9 cellular contexts compared by ENCODE assay signal in the genomic region with DNA sequence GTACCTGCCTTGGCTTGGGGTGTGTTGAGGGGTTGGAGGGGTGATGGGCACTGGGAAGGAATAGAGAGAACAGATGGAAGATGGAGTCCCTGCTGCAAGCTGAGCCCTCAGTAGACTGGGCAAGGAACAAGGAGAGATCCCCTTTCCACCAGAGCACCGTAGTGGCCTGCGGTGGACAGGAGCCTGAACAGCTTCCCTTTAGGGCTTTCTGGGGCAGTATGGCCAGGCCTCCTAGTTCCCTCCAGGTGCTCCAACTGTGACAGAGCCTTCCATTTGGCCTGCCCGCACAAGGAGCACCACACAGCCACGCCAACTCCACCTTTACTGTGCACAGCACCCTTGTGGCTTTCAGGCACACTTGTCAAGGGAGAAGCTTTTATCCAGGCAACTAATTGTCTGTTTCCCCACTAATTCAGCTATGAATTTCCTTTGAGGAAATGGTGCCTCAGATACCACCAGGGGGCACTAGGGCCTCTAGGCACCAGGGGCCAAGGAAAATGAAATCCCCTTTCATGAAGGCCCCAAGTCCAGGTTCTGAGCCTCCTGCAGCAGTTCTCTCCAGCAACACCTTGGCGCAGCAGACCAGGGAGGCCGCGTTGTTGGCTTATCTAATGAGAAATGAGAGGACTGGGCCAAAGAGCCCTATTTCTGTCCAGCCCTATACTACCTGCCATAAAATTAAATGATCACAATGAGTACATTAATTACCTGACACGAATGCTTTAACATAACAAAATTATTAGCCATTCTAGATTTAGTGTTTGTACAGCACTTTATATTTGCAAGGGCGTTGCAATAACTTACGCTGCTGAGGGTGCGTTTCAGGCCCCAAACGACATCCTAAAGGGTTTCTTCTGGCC. TPM values are rescaled to one million over a fixed set of nuclear protein-coding genes. Genes with fewer than 3 reads are reported as not detected.
DNase-seq lines count a peak whose midpoint lies in the region; ATAC-seq, FAIRE-seq and TF ChIP-seq lines count a peak whose summit lies in the region.
"Had no signal": no experiment of that assay in that cellular context is flagged by ENCODE, and none has a peak within 500 bp of the region (broad histone marks: within the 10 kb centered on the region; RNA-seq: fewer than 3 reads in every experiment).

No MANE protein-coding gene starts in this region.

- intact Hi-C loops in activated CD8-positive, alpha-beta T cell treated with anti-CD3 and anti-CD28 coated beads for 36 hours (cut with micrococcal nuclease) = loop anchor here (2.0 kb wide), 1 partner anchor 217 kb away; no protein-coding TSS in a partner anchor
- intact Hi-C loops in esophagus squamous epithelium (cut with DNase I) = loop anchor here (5.0 kb wide), 1 partner anchor 214 kb away; no protein-coding TSS in a partner anchor

- DNase-seq in AG08395 (ENCODE audit: low spot score) (peak; percentile 67), GM12892 (ENCODE audit: insufficient read length) (peak; percentile 31), NCI-H460 (ENCODE audit: extremely low read depth, low read depth) (peak; percentile 29), esophagus squamous epithelium (lab: John Stamatoyannopoulos, UW) (no peak), upper lobe of left lung (peak in 1 of 2 donors; percentile 40)
- DNase-seq in activated CD8-positive, alpha-beta T cell treated with anti-CD3 and anti-CD28 coated beads for 36 hours = peak; percentile 75

- POLR2A ChIA-PET in activated CD8-positive, alpha-beta T cell treated with anti-CD3 and anti-CD28 coated beads for 36 hours (lab: Charles Lee) = interaction anchor here (1.0 kb wide), 1 partner anchor 275 kb away, joined by 3 read pairs; no protein-coding TSS in a partner anchor

- no peaks in the 10 kb centered on the region for H3K36me3 ChIP-seq in esophagus squamous epithelium
- H3K36me3 ChIP-seq in upper lobe of left lung = no peaks in the 10 kb centered on the region

- H3K27me3 Mint-ChIP-seq in activated CD8-positive, alpha-beta T cell treated with anti-CD3 and anti-CD28 coated beads for 36 hours = peaks cover 1% of the 10 kb centered on the region
- peaks cover 26% of the 10 kb centered on the region for H3K27me3 Mint-ChIP-seq in nephron (ENCODE audit: low read depth)

- H3K4me1 Mint-ChIP-seq in activated CD8-positive, alpha-beta T cell treated with anti-CD3 and anti-CD28 coated beads for 36 hours (ENCODE audit: low read depth) = no peaks in the 10 kb centered on the region
- peaks cover 8% of the 10 kb centered on the region for H3K4me1 Mint-ChIP-seq in nephron

- WGBS in esophagus squamous epithelium, 2 donors = 61 to 70% methylated on average over 12 of the region's 12 CpGs
- WGBS in upper lobe of left lung, 2 donors = 58 to 71% methylated on average over 11 to 12 of the region's 12 CpGs

- no peaks in the 10 kb centered on the region for H3K9me3 Mint-ChIP-seq in activated CD8-positive, alpha-beta T cell treated with anti-CD3 and anti-CD28 coated beads for 36 hours
- H3K9me3 Mint-ChIP-seq in nephron = no peaks in the 10 kb centered on the region

- H3K4me3 ChIP-seq in esophagus squamous epithelium (no peak overlapping the region), upper lobe of left lung (no peak overlapping the region)

- no peak overlapping the region for H3K4me3 Mint-ChIP-seq in activated CD8-positive, alpha-beta T cell treated with anti-CD3 and anti-CD28 coated beads for 36 hours
- H3K4me3 Mint-ChIP-seq in nephron = no peak overlapping the region

- no peaks in the 10 kb centered on the region for H3K9me3 ChIP-seq in esophagus squamous epithelium
- no peaks in the 10 kb centered on the region for H3K9me3 ChIP-seq in upper lobe of left lung

- H3K4me1 ChIP-seq in esophagus squamous epithelium (no peaks in the 10 kb centered on the region), upper lobe of left lung (no peaks in the 10 kb centered on the region)

- H3K27ac Mint-ChIP-seq in activated CD8-positive, alpha-beta T cell treated with anti-CD3 and anti-CD28 coated beads for 36 hours = no peak overlapping the region
- no peak overlapping the region for H3K27ac Mint-ChIP-seq in nephron

- H3K27me3 ChIP-seq in esophagus squamous epithelium (peaks cover 0 to 3% (median 0%) of the 10 kb centered on the region in 4 donors), upper lobe of left lung (no peaks in the 10 kb centered on the region)

- TF ChIP-seq POLR2A in GM12892 (IDR thresholded peaks at IDR 0.05; ENCODE audit: low read depth, low read length) = no peak
- no peak for TF ChIP-seq POLR2A in esophagus squamous epithelium (IDR thresholded peaks at IDR 0.05)
- no peak for TF ChIP-seq POLR2A in upper lobe of left lung (IDR thresholded peaks at IDR 0.05)

- H3K36me3 Mint-ChIP-seq in activated CD8-positive, alpha-beta T cell treated with anti-CD3 and anti-CD28 coated beads for 36 hours (ENCODE audit: low read depth) = no peaks in the 10 kb centered on the region
- no peaks in the 10 kb centered on the region for H3K36me3 Mint-ChIP-seq in nephron (ENCODE audit: low read depth)

- no peak for FAIRE-seq in GM12892 (lab: Jason Lieb, UNC)
- FAIRE-seq: islet of Langerhans had no signal

- H3K27ac ChIP-seq in esophagus squamous epithelium = no peak overlapping the region
- no peak overlapping the region for H3K27ac ChIP-seq in upper lobe of left lung

- CTCF ChIA-PET in activated CD8-positive, alpha-beta T cell treated with anti-CD3 and anti-CD28 coated beads for 36 hours (lab: Charles Lee) = interaction anchor here (0.5 to 7.1 kb wide), 27 partner anchors 9 to 274 kb away, joined by 3 to 79 read pairs (median 3); partner anchors contain the start of gene RNF220

- ATAC-seq in activated CD8-positive, alpha-beta T cell treated with anti-CD3 and anti-CD28 coated beads for 36 hours = peak; percentile 60
- ATAC-seq in upper lobe of left lung (ENCODE audit: low FRiP score in 2 of 2) (peak in 1 of 2 donors; percentile 71), HG02678 (IDR thresholded peaks at IDR 0.05; ENCODE audit: unreplicated experiment) (no peak)

- TF ChIP-seq CTCF in activated CD8-positive, alpha-beta T cell treated with anti-CD3 and anti-CD28 coated beads for 36 hours (IDR thresholded peaks at IDR 0.05) = peak; percentile 73
- TF ChIP-seq CTCF in esophagus squamous epithelium (IDR thresholded peaks at IDR 0.05) = peak; percentile 10 to 68 (median 60)
- TF ChIP-seq CTCF in nephron (IDR thresholded peaks at IDR 0.05; ENCODE audit: unreplicated experiment in 3 of 3) = peak; percentile 59 to 71 (median 59)
- TF ChIP-seq CTCF in upper lobe of left lung (IDR thresholded peaks at IDR 0.05) = peak; percentile 31 to 75 (median 61)

- TF ChIP-seq EP300 in upper lobe of left lung (IDR thresholded peaks at IDR 0.05) = no peak

RNA-seq across cellular contexts. Expression of gene ERI3, which starts 23.1 kb away (rescaled TPM):
- 34.0 TPM for polyA plus RNA-seq in GM12892 (2012; ENCODE audit: missing spikeins)
- 46.7 and 52.4 TPM in 2 replicates for total RNA-seq in NCI-H460 (2014; rRNA removed; shearing (Covaris generic))
- polyA plus RNA-seq in NCI-H460 (2014; cell fraction: nucleus; rRNA removed) = 42.0 and 63.8 TPM in 2 replicates
- total RNA-seq in activated CD8-positive, alpha-beta T cell treated with anti-CD3 and anti-CD28 coated beads for 36 hours = 10 to 100 TPM; 42.3 to 43.3 TPM
- total RNA-seq in esophagus squamous epithelium (10 to 100 TPM; 27.0 to 35.1 (median 31.8) TPM), upper lobe of left lung (10 to 100 TPM; 27.0 to 43.7 (median 39.3) TPM)

RNA-seq across cellular contexts. Expression of gene RNF220, which starts 26.9 kb away (rescaled TPM):
- 57.5 TPM for polyA plus RNA-seq in GM12892 (2012; ENCODE audit: missing spikeins)
- total RNA-seq in NCI-H460 (2014; rRNA removed; shearing (Covaris generic)) = 60.9 and 65.9 TPM in 2 replicates
- 116 and 243 TPM in 2 replicates for polyA plus RNA-seq in NCI-H460 (2014; cell fraction: nucleus; rRNA removed)
- total RNA-seq in activated CD8-positive, alpha-beta T cell treated with anti-CD3 and anti-CD28 coated beads for 36 hours = 10 to 100 TPM; 71.9 to 79.1 TPM
- total RNA-seq in esophagus squamous epithelium (100 to 1,000 TPM in 1 of 4 donors, 10 to 100 TPM in 3; 44.8 to 111 (median 60.3) TPM), upper lobe of left lung (100 to 1,000 TPM in 2 of 6 donors, 10 to 100 TPM in 4; 77.7 to 114 (median 91.1) TPM)
